ENCODE assay signal across 8 cellular contexts in the genomic region with DNA sequence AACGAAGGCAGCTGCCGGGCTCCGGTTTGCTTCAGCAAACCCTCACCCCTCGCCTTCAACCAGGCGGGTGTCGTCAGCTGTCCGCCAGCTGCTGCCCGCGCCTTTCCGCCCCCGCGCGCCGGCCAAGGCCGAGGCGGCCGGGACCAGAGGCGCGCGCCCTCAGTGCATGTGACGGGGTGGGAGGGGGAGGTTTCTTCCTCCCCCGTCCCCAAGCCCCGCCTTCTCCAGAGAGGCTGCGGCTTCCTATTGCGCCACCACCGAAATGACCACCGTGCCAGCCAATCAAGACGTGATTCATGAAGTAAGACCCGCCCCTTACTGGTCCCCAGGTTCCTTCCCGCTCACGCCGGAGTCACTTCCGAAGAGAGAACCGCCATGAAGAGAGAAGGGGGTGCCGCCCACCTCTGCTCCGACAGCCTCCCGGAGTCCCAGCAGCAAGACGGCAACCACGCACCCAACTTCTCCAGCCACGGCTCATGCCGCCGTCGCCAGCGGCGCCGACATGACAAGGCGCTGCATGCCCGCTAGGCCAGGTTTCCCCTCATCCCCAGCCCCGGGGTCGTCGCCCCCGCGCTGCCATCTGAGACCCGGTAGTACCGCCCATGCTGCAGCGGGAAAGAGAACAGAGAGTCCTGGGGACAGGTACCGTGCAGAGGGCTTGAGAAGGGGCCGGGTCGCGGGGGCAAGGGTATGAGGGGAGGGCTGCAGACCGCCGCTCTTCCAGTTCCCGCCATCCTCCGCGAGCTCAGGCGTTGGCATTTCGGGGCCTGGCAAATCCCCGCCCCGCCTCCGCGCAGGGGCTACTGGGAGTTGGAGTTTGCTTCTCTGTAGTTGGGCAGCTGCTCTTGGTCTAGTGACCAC. TPM values are rescaled to one million over a fixed set of nuclear protein-coding genes. Genes with fewer than 3 reads are reported as not detected.
DNase-seq lines count a peak whose midpoint lies in the region; ATAC-seq and TF ChIP-seq lines count a peak whose summit lies in the region.

A gene with protein sequence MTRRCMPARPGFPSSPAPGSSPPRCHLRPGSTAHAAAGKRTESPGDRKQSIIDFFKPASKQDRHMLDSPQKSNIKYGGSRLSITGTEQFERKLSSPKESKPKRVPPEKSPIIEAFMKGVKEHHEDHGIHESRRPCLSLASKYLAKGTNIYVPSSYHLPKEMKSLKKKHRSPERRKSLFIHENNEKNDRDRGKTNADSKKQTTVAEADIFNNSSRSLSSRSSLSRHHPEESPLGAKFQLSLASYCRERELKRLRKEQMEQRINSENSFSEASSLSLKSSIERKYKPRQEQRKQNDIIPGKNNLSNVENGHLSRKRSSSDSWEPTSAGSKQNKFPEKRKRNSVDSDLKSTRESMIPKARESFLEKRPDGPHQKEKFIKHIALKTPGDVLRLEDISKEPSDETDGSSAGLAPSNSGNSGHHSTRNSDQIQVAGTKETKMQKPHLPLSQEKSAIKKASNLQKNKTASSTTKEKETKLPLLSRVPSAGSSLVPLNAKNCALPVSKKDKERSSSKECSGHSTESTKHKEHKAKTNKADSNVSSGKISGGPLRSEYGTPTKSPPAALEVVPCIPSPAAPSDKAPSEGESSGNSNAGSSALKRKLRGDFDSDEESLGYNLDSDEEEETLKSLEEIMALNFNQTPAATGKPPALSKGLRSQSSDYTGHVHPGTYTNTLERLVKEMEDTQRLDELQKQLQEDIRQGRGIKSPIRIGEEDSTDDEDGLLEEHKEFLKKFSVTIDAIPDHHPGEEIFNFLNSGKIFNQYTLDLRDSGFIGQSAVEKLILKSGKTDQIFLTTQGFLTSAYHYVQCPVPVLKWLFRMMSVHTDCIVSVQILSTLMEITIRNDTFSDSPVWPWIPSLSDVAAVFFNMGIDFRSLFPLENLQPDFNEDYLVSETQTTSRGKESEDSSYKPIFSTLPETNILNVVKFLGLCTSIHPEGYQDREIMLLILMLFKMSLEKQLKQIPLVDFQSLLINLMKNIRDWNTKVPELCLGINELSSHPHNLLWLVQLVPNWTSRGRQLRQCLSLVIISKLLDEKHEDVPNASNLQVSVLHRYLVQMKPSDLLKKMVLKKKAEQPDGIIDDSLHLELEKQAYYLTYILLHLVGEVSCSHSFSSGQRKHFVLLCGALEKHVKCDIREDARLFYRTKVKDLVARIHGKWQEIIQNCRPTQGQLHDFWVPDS (plus strand): TSS at position 355 of the 861 bp plus-strand sequence. CDS start 148 bp downstream, at position 503.

- peak within 1 kb of the TSS; percentile 62 to 99 (median 87) for H3K27ac Mint-ChIP-seq in IgD-negative memory B cell

- peak within 1 kb of the TSS; percentile 98 for H3K4me3 ChIP-seq in epithelial cell of esophagus (ENCODE audit: low read length)
- H3K4me3 ChIP-seq in mononuclear cell (ENCODE audit: low read length) = peak within 1 kb of the TSS; percentile 99

- no peaks in the 10 kb centered on the region for H3K9me3 ChIP-seq in mononuclear cell (ENCODE audit: low read depth, low read length)

- H3K4me1 Mint-ChIP-seq in IgD-negative memory B cell = peaks cover 15 to 41% (median 28%) of the 10 kb centered on the region in 3 donors

- H3K27me3 ChIP-seq in mononuclear cell (ENCODE audit: insufficient read depth, low read length) = no peaks in the 10 kb centered on the region

- TF ChIP-seq CTCF in epithelial cell of esophagus (IDR thresholded peaks at IDR 0.05; ENCODE audit: insufficient read depth, low read depth, low read length, missing control alignments) = no peak

- no peaks in the 10 kb centered on the region for H3K27me3 Mint-ChIP-seq in IgD-negative memory B cell

- peak within 1 kb of the TSS; percentile 98 to 100 (median 100) for H3K4me3 Mint-ChIP-seq in IgD-negative memory B cell

- peaks cover 2% of the 10 kb centered on the region for H3K36me3 Mint-ChIP-seq in IgD-negative memory B cell

- peak; percentile 91 for DNase-seq in DMS 273 treated with DMSO at 0.1 percent for 48 hours (lab: John Stamatoyannopoulos, UW)
- DNase-seq in OCI-M2 (lab: John Stamatoyannopoulos, UW; ENCODE audit: unreplicated experiment) = peak; percentile 81
- DNase-seq in activated T-cell treated with anti-CD3 and anti-CD28 coated beads for 4 hours = peak; percentile 86
- DNase-seq in epithelial cell of esophagus (ENCODE audit: low read depth) = peak; percentile 98
- peak; percentile 75 to 88 for DNase-seq in stimulated activated CD8-positive, alpha-beta memory T cell treated with anti-CD3 and anti-CD28 coated beads, Interleukin-4, amount 100 ng/mL, for 1 hour (ENCODE audit: low read depth in 2 of 2, low spot score in 1 of 2)

- ATAC-seq in GM21529 (IDR thresholded peaks at IDR 0.05; ENCODE audit: unreplicated experiment) = peak; percentile 95

- no peaks in the 10 kb centered on the region for H3K9me3 Mint-ChIP-seq in IgD-negative memory B cell

- peaks cover 25% of the 10 kb centered on the region for H3K4me1 ChIP-seq in mononuclear cell (ENCODE audit: insufficient read depth, low read length)

RNA-seq across cellular contexts. Expression of the gene that starts here (rescaled TPM):
- 12.7 TPM for polyA plus RNA-seq in IgD-negative memory B cell
- total RNA-seq in mononuclear cell = 17.0 TPM

Comparison
In these comparisons a context has a peak if more than half of its experiments do, and no peak if none do; other contexts are left out.
1. Peak in every context shown above with its lines: DNase-seq, ATAC-seq and H3K4me3 ChIP-seq.